Comparison of ENCODE assay signal across 8 cellular contexts in genomic region chr2:121297217-121297830, GRCh38. TPM values are rescaled to one million over a fixed set of nuclear protein-coding genes. Genes with fewer than 3 reads are reported as not detected.
A peak's percentile ranks its signal among the peaks of the same experiment; 100 is the strongest.
DNase-seq lines count a peak whose midpoint lies in the region; ATAC-seq lines count a peak whose summit lies in the region.

No MANE protein-coding gene starts in this region.

- no peak for ATAC-seq in GM21619 (IDR thresholded peaks at IDR 0.05; ENCODE audit: unreplicated experiment)
- ATAC-seq in HG02642 (IDR thresholded peaks at IDR 0.05; ENCODE audit: poor library complexity, unreplicated experiment), result no peak

- peak; percentile 67 for DNase-seq in NCI-H748 (lab: John Stamatoyannopoulos, UW; ENCODE audit: unreplicated experiment)
- no peak for DNase-seq in NCI-H748 treated with DMSO at 0.1 percent for 48 hours (lab: John Stamatoyannopoulos, UW)
- DNase-seq in HuH-7.5 (ENCODE audit: low spot score), result peak; percentile 51
- DNase-seq in SJSA1 (ENCODE audit: low read depth in 1 of 2, low spot score in 2 of 2), result peak; percentile 7 to 16
- DNase-seq in globus pallidus (ENCODE audit: low spot score), result peak; percentile 36
- peak; percentile 18 for DNase-seq in smooth muscle cell of the brain vasculature (ENCODE audit: low read depth, low spot score)

- 0 out of 2 replicates have a peak, but pooled peaks cover 4% of the 10 kb centered on the region for H3K27me3 ChIP-seq in SJSA1 (replicated peaks)

- no peak overlapping the region for H3K4me3 ChIP-seq in SJSA1

- no peak overlapping the region for H3K27ac ChIP-seq in SJSA1

- H3K36me3 ChIP-seq in SJSA1, result no peaks in the 10 kb centered on the region

- H3K4me1 ChIP-seq in SJSA1 (replicated peaks), result no peaks in the 10 kb centered on the region

- no peaks in the 10 kb centered on the region for H3K9me3 ChIP-seq in SJSA1 (replicated peaks)

RNA-seq across cellular contexts. Expression of gene TFCP2L1, which starts 12.3 kb away (rescaled TPM):
- not detected in 2 replicates for total RNA-seq in SJSA1 (2014; rRNA removed; shearing (Covaris generic))
